11 cellular contexts compared by ENCODE assay signal in the genomic region with DNA sequence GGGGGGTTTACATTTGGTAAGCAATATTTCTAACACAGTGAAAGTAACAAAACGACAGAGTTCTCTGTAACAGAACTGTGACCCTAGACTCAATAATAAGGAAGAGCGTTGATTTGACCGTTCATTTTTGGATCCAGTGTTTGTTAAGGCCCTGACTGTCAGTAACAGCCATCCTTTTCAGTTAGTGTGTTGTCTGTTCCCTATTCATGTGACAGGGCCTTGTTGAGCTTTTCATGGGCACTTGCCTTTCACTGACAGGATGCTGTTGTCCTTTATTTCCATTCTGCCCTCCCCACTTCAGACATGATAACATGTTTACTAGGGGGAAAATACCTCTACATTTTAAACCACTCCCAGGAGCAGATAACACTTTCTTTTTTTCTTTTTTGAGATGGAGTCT. TPM values are rescaled to one million over a fixed set of nuclear protein-coding genes. Genes with fewer than 3 reads are reported as not detected.
DNase-seq lines count a peak whose midpoint lies in the region; ATAC-seq and TF ChIP-seq lines count a peak whose summit lies in the region.
"Had no signal": no experiment of that assay in that cellular context is flagged by ENCODE, and none has a peak within 500 bp of the region (broad histone marks: within the 10 kb centered on the region; RNA-seq: fewer than 3 reads in every experiment).

No MANE protein-coding gene starts in this region.

- TF ChIP-seq CTCF in stomach (IDR thresholded peaks at IDR 0.05): no peak

- TF ChIP-seq EP300 in stomach (IDR thresholded peaks at IDR 0.05): no peak

- H3K27me3 Mint-ChIP-seq in activated T-cell treated with anti-CD3 and anti-CD28 coated beads, Interleukin-2, amount 50 U/mL, for 24 hours: no peaks in the 10 kb centered on the region

- no peaks in the 10 kb centered on the region for H3K9me3 Mint-ChIP-seq in activated T-cell treated with anti-CD3 and anti-CD28 coated beads, Interleukin-2, amount 50 U/mL, for 24 hours

- H3K9me3 ChIP-seq in stomach: no peaks in the 10 kb centered on the region

- H3K4me1 Mint-ChIP-seq in activated T-cell treated with anti-CD3 and anti-CD28 coated beads, Interleukin-2, amount 50 U/mL, for 24 hours (ENCODE audit: low read depth): peaks cover 87% of the 10 kb centered on the region

- intact Hi-C loops in left ventricle myocardium superior (cut with micrococcal nuclease) (no loop called here), stomach (cut with DNase I; ENCODE audit: low total_unique reads) (no loop called here)

- no peak overlapping the region for H3K4me3 ChIP-seq in stomach

- peaks cover 2% of the 10 kb centered on the region for H3K36me3 Mint-ChIP-seq in activated T-cell treated with anti-CD3 and anti-CD28 coated beads, Interleukin-2, amount 50 U/mL, for 24 hours (ENCODE audit: low read depth)

- peaks cover 47 to 91% (median 70%) of the 10 kb centered on the region in 4 donors for H3K4me1 ChIP-seq in stomach

- H3K36me3 ChIP-seq in stomach: no peaks in the 10 kb centered on the region

- H3K27me3 ChIP-seq in stomach: no peaks in the 10 kb centered on the region

- ATAC-seq in left ventricle myocardium superior (peak; percentile 58), GM21360 (IDR thresholded peaks at IDR 0.05; ENCODE audit: unreplicated experiment) (no peak), HG03139 (IDR thresholded peaks at IDR 0.05; ENCODE audit: unreplicated experiment) (no peak)

- peak overlapping the region; percentile 63 for H3K27ac Mint-ChIP-seq in activated T-cell treated with anti-CD3 and anti-CD28 coated beads, Interleukin-2, amount 50 U/mL, for 24 hours

- no peak for DNase-seq in activated T-cell treated with anti-CD3 and anti-CD28 coated beads, Interleukin-2, amount 50 U/mL, for 24 hours
- no peak for DNase-seq in activated T-cell treated with anti-CD3 and anti-CD28 coated beads, Interleukin-2, amount 50 U/mL, for 48 hours
- no peak for DNase-seq in left ventricle myocardium superior
- DNase-seq in stomach: no peak
- DNase-seq in stimulated activated CD4-positive, alpha-beta T cell treated with anti-CD3 and anti-CD28 coated beads, Interleukin-1b, Interleukin-23, amount 100 ng/mL, for 48 hours: no peak
- DNase-seq: activated T-cell treated with anti-CD3 and anti-CD28 coated beads for 4 hours, NCI-H1694, small intestine had no signal

- no peak for TF ChIP-seq POLR2A in stomach (IDR thresholded peaks at IDR 0.05)

- H3K4me3 Mint-ChIP-seq in activated T-cell treated with anti-CD3 and anti-CD28 coated beads, Interleukin-2, amount 50 U/mL, for 24 hours: no peak overlapping the region

- WGBS in stomach, 5 donors: 77 to 90% (median 88%) methylated on average over 3 of the region's 3 CpGs

- peak overlapping the region; percentile 75 for H3K27ac ChIP-seq in angular gyrus (ENCODE audit: low read depth, low read length)
- H3K27ac ChIP-seq in stomach: peak overlapping the region in 3 of 5 donors; percentile 63 to 70 (median 70)

RNA-seq across cellular contexts. Expression of a gene that starts 45.8 kb away (rescaled TPM):
- total RNA-seq in left ventricle myocardium superior: 99.5 TPM
- total RNA-seq in stomach: 10 to 100 TPM; 15.6 to 71.6 (median 29.0) TPM
- 10 to 100 TPM in 2 of 3 donors, 1 to 10 TPM in 1; 9.6 to 41.8 (median 18.6) TPM for polyA plus RNA-seq in stomach
